In genomic region chr6:65570340-65570739, GRCh38 we compare ENCODE assay signal across 23 cellular contexts.
"Had no signal": no experiment of that assay in that cellular context is flagged by ENCODE, and none has a peak within 500 bp of the region (broad histone marks: within the 10 kb centered on the region; RNA-seq: fewer than 3 reads in every experiment).

No MANE protein-coding gene starts in this region.

- ATAC-seq: activated CD8-positive, alpha-beta T cell treated with anti-CD3 and anti-CD28 coated beads for 36 hours; activated T-cell treated with anti-CD3 and anti-CD28 coated beads, Interleukin-2, amount 50 U/mL, for 72 hours; PC-3; T-helper 17 cell had no signal

- H3K4me3 Mint-ChIP-seq: activated CD4-positive, alpha-beta T cell treated with anti-CD3 and anti-CD28 coated beads, Interleukin-2, amount 10 ng/mL, durations not matched to agents 7 days and 5 days; activated CD8-positive, alpha-beta T cell treated with anti-CD3 and anti-CD28 coated beads for 36 hours; activated naive CD4-positive, alpha-beta T cell treated with anti-CD3 and anti-CD28 coated beads, Interleukin-2, amount 10 ng/mL, durations not matched to agents 7 days and 5 days; activated naive CD8-positive, alpha-beta T cell treated with anti-CD3 and anti-CD28 coated beads for 36 hours; activated T-cell treated with anti-CD3 and anti-CD28 coated beads, Interleukin-2, amount 50 U/mL, for 72 hours; T-helper 17 cell; WTC11 had no signal

- H3K36me3 ChIP-seq: brain microvascular endothelial cell, cardiac muscle cell had no signal

- H3K4me1 Mint-ChIP-seq: activated CD4-positive, alpha-beta T cell treated with anti-CD3 and anti-CD28 coated beads, Interleukin-2, amount 10 ng/mL, durations not matched to agents 7 days and 5 days; activated naive CD4-positive, alpha-beta T cell treated with anti-CD3 and anti-CD28 coated beads, Interleukin-2, amount 10 ng/mL, durations not matched to agents 7 days and 5 days; activated naive CD8-positive, alpha-beta T cell treated with anti-CD3 and anti-CD28 coated beads for 36 hours; T-helper 17 cell had no signal

- H3K27me3 Mint-ChIP-seq: activated CD4-positive, alpha-beta T cell treated with anti-CD3 and anti-CD28 coated beads, Interleukin-2, amount 10 ng/mL, durations not matched to agents 7 days and 5 days; activated CD8-positive, alpha-beta T cell treated with anti-CD3 and anti-CD28 coated beads for 36 hours; activated naive CD4-positive, alpha-beta T cell treated with anti-CD3 and anti-CD28 coated beads, Interleukin-2, amount 10 ng/mL, durations not matched to agents 7 days and 5 days; activated naive CD8-positive, alpha-beta T cell treated with anti-CD3 and anti-CD28 coated beads for 36 hours; T-helper 17 cell had no signal

- H3K36me3 Mint-ChIP-seq: activated naive CD4-positive, alpha-beta T cell treated with anti-CD3 and anti-CD28 coated beads, Interleukin-2, amount 10 ng/mL, durations not matched to agents 7 days and 5 days; activated naive CD8-positive, alpha-beta T cell treated with anti-CD3 and anti-CD28 coated beads for 36 hours had no signal

- H3K27ac ChIP-seq: brain microvascular endothelial cell, cardiac muscle cell had no signal

- H3K27me3 ChIP-seq: brain microvascular endothelial cell, cardiac muscle cell had no signal

- H3K4me3 ChIP-seq: cardiac muscle cell had no signal

- DNase-seq: activated CD4-positive, alpha-beta T cell treated with anti-CD3 and anti-CD28 coated beads, Interleukin-2, amount 10 ng/mL, durations not matched to agents 7 days and 5 days; activated CD8-positive, alpha-beta memory T cell treated with anti-CD3 and anti-CD28 coated beads, Interleukin-2, amount 50 U/mL, for 4 hours; activated CD8-positive, alpha-beta T cell treated with anti-CD3 and anti-CD28 coated beads for 36 hours; activated gamma-delta T cell treated with Interleukin-2 at 50 U/mL for 16 hours; activated naive CD4-positive, alpha-beta T cell treated with anti-CD3 and anti-CD28 coated beads, Interleukin-2, amount 10 ng/mL, durations not matched to agents 7 days and 5 days; activated naive CD8-positive, alpha-beta T cell treated with anti-CD3 and anti-CD28 coated beads for 36 hours; activated T-cell treated with anti-CD3 and anti-CD28 coated beads, Interleukin-2, amount 50 U/mL, for 72 hours; brain microvascular endothelial cell; MM.1S; NCI-H1105; NCI-H146; NCI-H187 treated with DMSO at 0.1 percent for 48 hours; NCI-H2081 treated with DMSO at 0.1 percent for 48 hours; NCI-H446; NCI-H524; PC-3; SHP77 treated with DMSO at 0.1 percent for 48 hours; T-helper 17 cell; T-helper 9 cell had no signal

- FAIRE-seq: colon had no signal

- H3K27ac Mint-ChIP-seq: activated CD4-positive, alpha-beta T cell treated with anti-CD3 and anti-CD28 coated beads, Interleukin-2, amount 10 ng/mL, durations not matched to agents 7 days and 5 days; activated CD8-positive, alpha-beta T cell treated with anti-CD3 and anti-CD28 coated beads for 36 hours; activated naive CD4-positive, alpha-beta T cell treated with anti-CD3 and anti-CD28 coated beads, Interleukin-2, amount 10 ng/mL, durations not matched to agents 7 days and 5 days; activated naive CD8-positive, alpha-beta T cell treated with anti-CD3 and anti-CD28 coated beads for 36 hours; activated T-cell treated with anti-CD3 and anti-CD28 coated beads, Interleukin-2, amount 50 U/mL, for 72 hours; activated T-helper 2 cell treated with anti-CD3 and anti-CD28 coated beads, Interferon-gamma antibody, Interleukin-2, Interleukin-4, amounts not matched to agents 10 μg/mL and 5 μg/mL and 100 μg/mL, durations not matched to agents 14 hours and 24 hours and 36 hours; T-helper 17 cell had no signal
